24 cellular contexts compared by ENCODE assay signal in the genomic region with DNA sequence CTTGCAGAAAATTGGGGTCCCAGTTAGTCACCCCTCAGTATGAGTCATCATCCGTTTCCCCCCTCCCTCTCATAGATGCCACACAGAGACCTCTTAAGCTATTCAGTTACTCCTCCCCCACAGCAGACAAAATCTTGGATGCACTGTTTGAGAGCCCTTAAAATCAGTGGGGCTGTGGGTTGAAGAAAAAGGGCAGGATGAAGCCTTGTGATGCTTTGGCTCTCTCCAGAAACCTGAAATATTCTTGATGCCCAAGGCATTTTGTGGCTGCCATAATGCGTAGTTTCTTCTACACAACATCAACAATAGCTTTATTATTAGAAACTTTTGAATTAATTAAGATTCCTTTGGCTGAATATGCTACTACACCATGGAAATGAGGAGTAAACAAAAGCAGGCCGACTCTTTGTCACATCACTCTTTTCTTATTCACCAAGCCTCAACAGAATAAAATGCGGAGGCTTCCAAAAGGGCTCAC.
DNase-seq lines count a peak whose midpoint lies in the region; ATAC-seq, FAIRE-seq and TF ChIP-seq lines count a peak whose summit lies in the region.
"Had no signal": no experiment of that assay in that cellular context is flagged by ENCODE, and none has a peak within 500 bp of the region (broad histone marks: within the 10 kb centered on the region; RNA-seq: fewer than 3 reads in every experiment).

No MANE protein-coding gene starts in this region.

- H3K4me1 ChIP-seq in PC-9 (replicated peaks; ENCODE audit: insufficient read depth) (peaks cover 15% of the 10 kb centered on the region; the same call in 1 of the 2 replicates), neuron (ENCODE audit: insufficient read depth, low read length) (peaks cover 23% of the 10 kb centered on the region)
- H3K4me1 ChIP-seq: foreskin keratinocyte, SJSA1, spleen had no signal

- no peaks in the 10 kb centered on the region for H3K9me2 ChIP-seq in PC-9 (ENCODE audit: insufficient read depth)

- TF ChIP-seq POLR2A in H54 (IDR thresholded peaks at IDR 0.05; ENCODE audit: low read depth, low read length), result no peak

- H2AFZ ChIP-seq in PC-9, result peak overlapping the region; percentile 15
- H2AFZ ChIP-seq in neuron (ENCODE audit: low read depth, low read length), result peak overlapping the region; percentile 19

- peak; percentile 33 for FAIRE-seq in H54 (lab: Jason Lieb, UNC)

- no peak overlapping the region for H3K27ac ChIP-seq in PC-9
- H3K27ac ChIP-seq: dorsolateral prefrontal cortex, foreskin keratinocyte, SJSA1, spleen had no signal

- TF ChIP-seq CTCF in PC-9 (conservative IDR thresholded peaks at IDR 0.05), result no peak

- no peak for ATAC-seq in HG03354 (IDR thresholded peaks at IDR 0.05; ENCODE audit: poor library complexity, severe bottlenecking, unreplicated experiment)
- ATAC-seq: foreskin keratinocyte, Panc1 had no signal

- BruUV-seq in PC-9 (replicated peaks; lab: Mats Ljungman, UMichigan), result no TSS peak

- no peak overlapping the region for H3K4me3 ChIP-seq in PC-9
- peak overlapping the region; percentile 5 for H3K4me3 ChIP-seq in neuron (ENCODE audit: low read length)
- H3K4me3 ChIP-seq: SJSA1, spleen had no signal

- H3K27me3 ChIP-seq in PC-9 (ENCODE audit: insufficient read depth, low read depth), result no peaks in the 10 kb centered on the region
- H3K27me3 ChIP-seq in neuron (ENCODE audit: insufficient read depth, low read length), result no peaks in the 10 kb centered on the region
- H3K27me3 ChIP-seq: dorsolateral prefrontal cortex, foreskin keratinocyte, SJSA1, spleen had no signal

- H3K79me2 ChIP-seq in PC-9 (ENCODE audit: low read depth), result no peaks in the 10 kb centered on the region

- H3K9me3 ChIP-seq in PC-9 (ENCODE audit: insufficient read depth, low read depth) (no peaks in the 10 kb centered on the region), neuron (ENCODE audit: low read length) (no peaks in the 10 kb centered on the region)

- CTCF ChIA-PET in PC-9 (lab: Charles Lee), result no interaction called here

- intact Hi-C loops in PC-9 (cut with micrococcal nuclease; ENCODE audit: unreplicated experiment), result no loop called here

- POLR2A ChIA-PET in PC-9 (lab: Charles Lee; ENCODE audit: unreplicated experiment), result no interaction called here

- H3K4me2 ChIP-seq in PC-9, result peak overlapping the region; percentile 13; the same call in 1 of the 2 replicates

- in situ Hi-C loops in ACHN (cut with HindIII; ENCODE audit: low pct_ligation_motif_present, low pct_unique_long_range_greater_than_20kb, low sequenced_read_pairs), result no loop called here

- DNase-seq in H54 (ENCODE audit: insufficient read length, low spot score), result no peak
- DNase-seq in PC-9, result no peak
- peak; percentile 11 for DNase-seq in globus pallidus (ENCODE audit: low spot score)
- DNase-seq in NK-92 (lab: John Stamatoyannopoulos, UW; ENCODE audit: unreplicated experiment), result no peak
- no peak for DNase-seq in ACHN
- no peak for DNase-seq in NCI-H1436 treated with DMSO at 0.1 percent for 48 hours (lab: John Stamatoyannopoulos, UW)
- DNase-seq: activated CD4-positive, alpha-beta memory T cell treated with anti-CD3 and anti-CD28 coated beads, Interleukin-2, amount 10 ng/mL, durations not matched to agents 7 days and 5 days; activated CD4-positive, CD25-positive, alpha-beta regulatory T cell; activated naive CD4-positive, alpha-beta T cell; activated T-cell treated with anti-CD3 and anti-CD28 coated beads, Interleukin-2, amount 50 U/mL, for 1 hour; amniotic stem cell; CD8-positive, alpha-beta memory T cell; DMS79; dorsolateral prefrontal cortex; foreskin keratinocyte; IMR-90; NCI-H146; spleen; stimulated activated CD4-positive, alpha-beta T cell treated with anti-CD3 and anti-CD28 coated beads, Interleukin-4, amount 100 ng/mL, for 4 hours; trophoblast cell had no signal

- no peaks in the 10 kb centered on the region for H3K36me3 ChIP-seq in PC-9 (ENCODE audit: low read depth)
- no peaks in the 10 kb centered on the region for H3K36me3 ChIP-seq in neuron (ENCODE audit: insufficient read depth, low read length)
- H3K36me3 ChIP-seq: SJSA1, spleen had no signal

- no peaks in the 10 kb centered on the region for H3F3A ChIP-seq in PC-9 (ENCODE audit: insufficient read depth, low read depth)

- no peaks in the 10 kb centered on the region for H4K20me1 ChIP-seq in PC-9 (ENCODE audit: insufficient read depth)
